16 cellular contexts compared by ENCODE assay signal in genomic region chr6:4472953-4473642, GRCh38.
"Had no signal": no experiment of that assay in that cellular context is flagged by ENCODE, and none has a peak within 500 bp of the region (broad histone marks: within the 10 kb centered on the region; RNA-seq: fewer than 3 reads in every experiment).

No MANE protein-coding gene starts in this region.

- H3K4me3 ChIP-seq: pancreas, sigmoid colon, spleen, testis had no signal

- H3K4me1 ChIP-seq: pancreas, sigmoid colon, spleen, testis had no signal

- ATAC-seq: activated CD8-positive, alpha-beta memory T cell treated with anti-CD3 and anti-CD28 coated beads, Interleukin-2, amount 10 ng/mL, durations not matched to agents 7 days and 5 days; effector memory CD8-positive, alpha-beta T cell; natural killer cell treated with Interleukin-12 subunit alpha and Interleukin-12 subunit beta and Interleukin-15 and Interleukin-18, amount 100 ng/mL, for 72 hours; stimulated activated memory B cell treated with anti-CD40 and anti-IgM and Interleukin-4, amounts not matched to agents 10 μg/mL and 1 μg/mL and 100 μg/mL, for 72 hours had no signal

- H3K9me3 ChIP-seq: pancreas, testis had no signal

- DNase-seq: activated CD4-positive, alpha-beta memory T cell treated with anti-CD3 and anti-CD28 coated beads, Interleukin-2, amount 10 ng/mL, durations not matched to agents 7 days and 5 days; activated CD4-positive, alpha-beta T cell treated with anti-CD3 and anti-CD28 coated beads for 48 hours; activated CD4-positive, CD25-positive, alpha-beta regulatory T cell; activated CD8-positive, alpha-beta memory T cell treated with anti-CD3 and anti-CD28 coated beads, Interleukin-2, amount 10 ng/mL, durations not matched to agents 7 days and 5 days; effector memory CD8-positive, alpha-beta T cell; foreskin fibroblast; hippocampal formation; pancreas; sigmoid colon; spleen; stimulated activated CD4-positive, alpha-beta T cell treated with anti-CD3 and anti-CD28 coated beads, Interleukin-4, amount 100 ng/mL, for 4 hours; T1000; testis had no signal

- H3K27ac ChIP-seq: neutrophil, pancreas, sigmoid colon, spleen, testis had no signal

- H3K36me3 ChIP-seq: neutrophil, pancreas, sigmoid colon, spleen had no signal

- H3K27me3 ChIP-seq: neutrophil, pancreas, sigmoid colon, spleen, testis had no signal
